26 cellular contexts compared by ENCODE assay signal in the genomic region with DNA sequence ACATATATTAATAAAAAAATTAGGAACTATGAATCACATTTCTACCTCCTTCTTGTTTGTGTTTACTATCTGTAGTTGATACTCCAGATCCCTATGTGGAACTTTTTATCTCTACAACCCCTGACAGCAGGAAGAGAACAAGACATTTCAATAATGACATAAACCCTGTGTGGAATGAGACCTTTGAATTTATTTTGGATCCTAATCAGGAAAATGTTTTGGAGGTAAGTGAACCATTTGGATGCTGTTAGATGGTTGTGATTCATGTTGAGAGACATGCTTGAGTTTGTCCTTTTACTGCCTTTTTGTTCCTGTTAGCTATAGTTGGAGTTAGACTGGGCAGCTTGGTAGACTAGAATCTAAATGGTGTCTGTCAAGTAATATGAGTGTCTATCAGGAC.
A peak's percentile ranks its signal among the peaks of the same experiment; 100 is the strongest.
DNase-seq lines count a peak whose midpoint lies in the region; ATAC-seq and TF ChIP-seq lines count a peak whose summit lies in the region.
"Had no signal": no experiment of that assay in that cellular context is flagged by ENCODE, and none has a peak within 500 bp of the region (broad histone marks: within the 10 kb centered on the region; RNA-seq: fewer than 3 reads in every experiment).

No MANE protein-coding gene starts in this region.

- no peaks in the 10 kb centered on the region for H3K9me2 ChIP-seq in GM23248 (ENCODE audit: insufficient read depth)

- TF ChIP-seq CTCF in brain microvascular endothelial cell (IDR thresholded peaks at IDR 0.05; ENCODE audit: low read depth, low read length, missing control alignments) (no peak), osteoblast (IDR thresholded peaks at IDR 0.05; ENCODE audit: extremely low read depth, low read depth, low read length) (no peak), uterus (IDR thresholded peaks at IDR 0.05) (no peak), WTC11 (IDR thresholded peaks at IDR 0.05) (no peak)

- H3K27me3 Mint-ChIP-seq in WTC11 (ENCODE audit: low read depth): no peaks in the 10 kb centered on the region
- H3K27me3 Mint-ChIP-seq: CD4-positive, CD25-positive, alpha-beta regulatory T cell had no signal

- H3K4me2 ChIP-seq in GM23248 (ENCODE audit: unreplicated experiment): peak overlapping the region; percentile 5
- no peak overlapping the region for H3K4me2 ChIP-seq in osteoblast (ENCODE audit: insufficient read depth, low read length)
- H3K4me2 ChIP-seq: BLaER1 had no signal

- no peak overlapping the region for H3K4me3 ChIP-seq in GM23248
- H3K4me3 ChIP-seq in brain microvascular endothelial cell (ENCODE audit: low read depth, low read length): no peak overlapping the region
- no peak overlapping the region for H3K4me3 ChIP-seq in osteoblast (ENCODE audit: insufficient read depth, low read length)
- no peak overlapping the region for H3K4me3 ChIP-seq in uterus
- H3K4me3 ChIP-seq: BLaER1, GM12878 had no signal

- H3K4me1 Mint-ChIP-seq in WTC11: no peaks in the 10 kb centered on the region
- H3K4me1 Mint-ChIP-seq: CD4-positive, alpha-beta memory T cell; CD4-positive, CD25-positive, alpha-beta regulatory T cell; CD8-positive, alpha-beta memory T cell had no signal

- H3F3A ChIP-seq in GM23248 (ENCODE audit: insufficient read depth): peaks cover 23% of the 10 kb centered on the region

- in situ Hi-C loops in GM23248 (cut with MboI) (no loop called here), brain microvascular endothelial cell (cut with HindIII; ENCODE audit: low pct_ligation_motif_present, low sequenced_read_pairs) (no loop called here)

- no peaks in the 10 kb centered on the region for H3K36me3 Mint-ChIP-seq in WTC11
- H3K36me3 Mint-ChIP-seq: CD4-positive, alpha-beta memory T cell; CD4-positive, CD25-positive, alpha-beta regulatory T cell; CD8-positive, alpha-beta memory T cell had no signal

- H3K27me3 ChIP-seq in GM23248 (replicated peaks; ENCODE audit: insufficient read depth): no peaks in the 10 kb centered on the region
- no peaks in the 10 kb centered on the region for H3K27me3 ChIP-seq in brain microvascular endothelial cell (replicated peaks)
- H3K27me3 ChIP-seq in osteoblast (ENCODE audit: insufficient read depth, low read length): no peaks in the 10 kb centered on the region
- no peaks in the 10 kb centered on the region for H3K27me3 ChIP-seq in uterus
- H3K27me3 ChIP-seq: BE2C, BLaER1 had no signal

- no peak overlapping the region for H3K27ac Mint-ChIP-seq in WTC11
- H3K27ac Mint-ChIP-seq: CD4-positive, alpha-beta memory T cell; CD4-positive, CD25-positive, alpha-beta regulatory T cell; CD8-positive, alpha-beta memory T cell had no signal

- CTCF ChIA-PET in WTC11 (lab: Charles Lee): no interaction called here

- H3K27ac ChIP-seq in GM23248 (no peak overlapping the region), brain microvascular endothelial cell (peak overlapping the region; percentile 26), osteoblast (ENCODE audit: low read depth, low read length) (no peak overlapping the region), uterus (no peak overlapping the region)
- H3K27ac ChIP-seq: BLaER1 had no signal

- intact Hi-C loops in uterus (cut with DNase I; ENCODE audit: low total_unique reads): no loop called here

- no peaks in the 10 kb centered on the region for H4K20me1 ChIP-seq in GM23248 (ENCODE audit: insufficient read depth)
- H4K20me1 ChIP-seq in osteoblast (ENCODE audit: insufficient read depth, low read length): no peaks in the 10 kb centered on the region
- H4K20me1 ChIP-seq: BLaER1 had no signal

- POLR2A ChIA-PET in WTC11 (lab: Charles Lee): no interaction called here

- no peak for TF ChIP-seq POLR2A in uterus (IDR thresholded peaks at IDR 0.05)

- H2AFZ ChIP-seq in GM23248 (no peak overlapping the region), osteoblast (ENCODE audit: low read length) (peak overlapping the region; percentile 58)

- no peak for ATAC-seq in WTC11
- ATAC-seq: GM12878 had no signal

- no peaks in the 10 kb centered on the region for H3K9me3 Mint-ChIP-seq in WTC11
- H3K9me3 Mint-ChIP-seq: CD14-positive monocyte had no signal

- DNase-seq in GM23248 (no peak), brain microvascular endothelial cell (no peak), dermis microvascular lymphatic vessel endothelial cell (ENCODE audit: low read depth in 2 of 2) (peak; percentile 32 to 74), osteoblast (ENCODE audit: insufficient read length, low spot score, missing footprints) (no peak), uterus (no peak), DMS 273 (lab: John Stamatoyannopoulos, UW; ENCODE audit: unreplicated experiment) (no peak), UCSD-AML1 (lab: John Stamatoyannopoulos, UW; ENCODE audit: unreplicated experiment) (no peak), WTC11 (ENCODE audit: low spot score) (no peak)
- DNase-seq: 8988T; ACHN; BE2C; C1 segment of cervical spinal cord; CD4-positive, alpha-beta memory T cell; CD4-positive, CD25-positive, alpha-beta regulatory T cell; CD8-positive, alpha-beta memory T cell; COR-L47; DMS 273 treated with DMSO at 0.1 percent for 48 hours; DMS153; DMS53; DMS79; DND-41; EL; GDM1 had no signal

- H3K79me2 ChIP-seq in GM23248 (ENCODE audit: insufficient read depth) (no peaks in the 10 kb centered on the region), osteoblast (ENCODE audit: insufficient read depth, low read length) (no peaks in the 10 kb centered on the region)

- H3K9ac ChIP-seq in GM23248: no peak overlapping the region
- H3K9ac ChIP-seq: BLaER1 had no signal

- no peaks in the 10 kb centered on the region for H3K36me3 ChIP-seq in GM23248 (ENCODE audit: low read depth)
- no peaks in the 10 kb centered on the region for H3K36me3 ChIP-seq in brain microvascular endothelial cell (replicated peaks)
- no peaks in the 10 kb centered on the region for H3K36me3 ChIP-seq in osteoblast (ENCODE audit: insufficient read depth, low read length)
- no peaks in the 10 kb centered on the region for H3K36me3 ChIP-seq in uterus
- H3K36me3 ChIP-seq: BE2C, BLaER1 had no signal

- H3K9me3 ChIP-seq in GM23248 (ENCODE audit: low read depth): no peaks in the 10 kb centered on the region
- no peaks in the 10 kb centered on the region for H3K9me3 ChIP-seq in osteoblast (ENCODE audit: low read depth, low read length)
- H3K9me3 ChIP-seq in uterus: no peaks in the 10 kb centered on the region
- H3K9me3 ChIP-seq: BE2C, BLaER1 had no signal

- no peak overlapping the region for H3K4me3 Mint-ChIP-seq in WTC11
- H3K4me3 Mint-ChIP-seq: CD14-positive monocyte; CD4-positive, alpha-beta memory T cell; CD4-positive, CD25-positive, alpha-beta regulatory T cell; CD8-positive, alpha-beta memory T cell had no signal

- peaks cover 27% of the 10 kb centered on the region for H3K4me1 ChIP-seq in GM23248 (ENCODE audit: insufficient read depth)
- H3K4me1 ChIP-seq in osteoblast (ENCODE audit: insufficient read depth, low read length): peaks cover 12% of the 10 kb centered on the region
- no peaks in the 10 kb centered on the region for H3K4me1 ChIP-seq in uterus
- H3K4me1 ChIP-seq: BE2C, BLaER1 had no signal

TF ChIP-seq in WTC11, 78 proteins besides CTCF, POLR2A, EP300 and RAD21:
- no peak for TF ChIP-seq FOXP1 (CRISPR knock-in tag; IDR thresholded peaks at IDR 0.05; ENCODE audit: borderline replicate concordance)
- TF ChIP-seq AR (CRISPR knock-in tag; IDR thresholded peaks at IDR 0.05): no peak

Comparison
In these comparisons a context has a peak if more than half of its experiments do, and no peak if none do; other contexts are left out.
1. DNase-seq: peak in dermis microvascular lymphatic vessel endothelial cell (2 of 2); none in GM23248 (single experiment), brain microvascular endothelial cell (single experiment), osteoblast (single experiment), uterus (0 of 2), DMS 273 (single experiment), UCSD-AML1 (single experiment) and WTC11 (single experiment).